ENCODE assay signal across 23 cellular contexts in genomic region chr22:42249831-42250230, GRCh38. TPM values are rescaled to one million over a fixed set of nuclear protein-coding genes. Genes with fewer than 3 reads are reported as not detected.
DNase-seq lines count a peak whose midpoint lies in the region; ATAC-seq, FAIRE-seq and TF ChIP-seq lines count a peak whose summit lies in the region.
"Had no signal": no experiment of that assay in that cellular context is flagged by ENCODE, and none has a peak within 500 bp of the region (broad histone marks: within the 10 kb centered on the region; RNA-seq: fewer than 3 reads in every experiment).

No MANE protein-coding gene starts in this region.

- dilution Hi-C loops in mammary epithelial cell (cut with HindIII; ENCODE audit: low sequenced_read_pairs), result no loop called here

- no peak overlapping the region for H3K4me2 ChIP-seq in HepG2 (ENCODE audit: low read depth, low read length)
- no peak overlapping the region for H3K4me2 ChIP-seq in mammary epithelial cell (ENCODE audit: insufficient read depth, low read depth, low read length)
- H3K4me2 ChIP-seq: BLaER1 had no signal

- H3K4me1 ChIP-seq in HepG2 (ENCODE audit: insufficient read depth, low read length) (peaks cover 33% of the 10 kb centered on the region), right lobe of liver (no peaks in the 10 kb centered on the region), mammary epithelial cell (ENCODE audit: insufficient read depth, low read length) (peaks cover 3% of the 10 kb centered on the region)
- H3K4me1 ChIP-seq: BLaER1, HAP-1 had no signal

- H4K20me1 ChIP-seq in HepG2 (ENCODE audit: insufficient read depth, low read length) (peaks cover 34% of the 10 kb centered on the region), mammary epithelial cell (ENCODE audit: insufficient read depth, low read length) (peaks cover 2% of the 10 kb centered on the region)

- no peak for TF ChIP-seq EP300 in HepG2 (IDR thresholded peaks at IDR 0.05; ENCODE audit: low read depth in 2 of 2, low read length in 2 of 2)
- TF ChIP-seq EP300 in HepG2 (CRISPR knock-in tag; IDR thresholded peaks at IDR 0.05; ENCODE audit: borderline replicate concordance), result no peak

- H3K4me3 ChIP-seq in HepG2 (replicated peaks in 1 of 3; ENCODE audit: insufficient read depth in 1 of 3, low read depth in 2 of 3, low read length in 3 of 3) (no peak overlapping the region), right lobe of liver (no peak overlapping the region), mammary epithelial cell (replicated peaks in 1 of 3; ENCODE audit: insufficient read depth in 1 of 3, low read depth in 2 of 3, low read length in 3 of 3) (no peak overlapping the region)
- H3K4me3 ChIP-seq: BLaER1, GM12878, HAP-1 had no signal

- no peaks in the 10 kb centered on the region for H3K27me3 Mint-ChIP-seq in central memory CD8-positive, alpha-beta T cell
- no peaks in the 10 kb centered on the region for H3K27me3 Mint-ChIP-seq in stimulated activated memory B cell treated with anti-CD40 and anti-IgM and Interleukin-4, amounts not matched to agents 10 μg/mL and 1 μg/mL and 100 μg/mL, for 72 hours
- H3K27me3 Mint-ChIP-seq: B cell; CD4-positive, CD25-positive, alpha-beta regulatory T cell; CD8-positive, alpha-beta memory T cell had no signal

- WGBS in HepG2 (ENCODE audit: low lambda C conversion rate), result 80% methylated on average over 4 of the region's 4 CpGs
- WGBS in right lobe of liver (ENCODE audit: insufficient coverage, low coverage, low lambda C conversion rate, missing lambda C conversion rate), result 100% methylated on average over 2 of the region's 4 CpGs
- WGBS in mammary epithelial cell (ENCODE audit: low coverage, missing lambda C conversion rate), result 86% methylated on average over 4 of the region's 4 CpGs

- FAIRE-seq in HepG2 (lab: Jason Lieb, UNC), result no peak
- FAIRE-seq: A204.1, D721Med, H54 had no signal

- DNase-seq in HepG2 (ENCODE audit: low spot score) (no peak), right lobe of liver (no peak), mammary epithelial cell (no peak), hippocampal formation (lab: John Stamatoyannopoulos, UW) (no peak)
- DNase-seq in central memory CD8-positive, alpha-beta T cell (ENCODE audit: low spot score in 2 of 2), result no peak
- DNase-seq: CD4-positive, CD25-positive, alpha-beta regulatory T cell; CD8-positive, alpha-beta memory T cell; DMS 273 treated with DMSO at 0.1 percent for 48 hours; DMS79; EL; GDM1; GOT3; HFFc6 had no signal

- H3K79me2 ChIP-seq in HepG2 (ENCODE audit: insufficient read depth, low read length) (peaks cover 77% of the 10 kb centered on the region), mammary epithelial cell (ENCODE audit: insufficient read depth, low read length) (peaks cover 92% of the 10 kb centered on the region)

- peaks cover 54% of the 10 kb centered on the region for H3K4me1 Mint-ChIP-seq in central memory CD8-positive, alpha-beta T cell
- peaks cover 46% of the 10 kb centered on the region for H3K4me1 Mint-ChIP-seq in stimulated activated memory B cell treated with anti-CD40 and anti-IgM and Interleukin-4, amounts not matched to agents 10 μg/mL and 1 μg/mL and 100 μg/mL, for 72 hours

- H3K27me3 ChIP-seq in HepG2 (ENCODE audit: control insufficient read depth in 1 of 2, insufficient read depth in 2 of 2, low read length in 2 of 2), result no peaks in the 10 kb centered on the region
- no peaks in the 10 kb centered on the region for H3K27me3 ChIP-seq in right lobe of liver
- no peaks in the 10 kb centered on the region for H3K27me3 ChIP-seq in mammary epithelial cell (ENCODE audit: insufficient read depth, low read length)
- H3K27me3 ChIP-seq: BLaER1 had no signal

- no peak for TF ChIP-seq RAD21 in HepG2 (CRISPR knock-in tag; IDR thresholded peaks at IDR 0.05)

- BruUV-seq in HepG2 (replicated peaks; lab: Mats Ljungman, UMichigan) (no TSS peak), mammary epithelial cell (replicated peaks; lab: Mats Ljungman, UMichigan) (no TSS peak)

- no peak overlapping the region for H3K4me3 Mint-ChIP-seq in central memory CD8-positive, alpha-beta T cell
- H3K4me3 Mint-ChIP-seq in stimulated activated memory B cell treated with anti-CD40 and anti-IgM and Interleukin-4, amounts not matched to agents 10 μg/mL and 1 μg/mL and 100 μg/mL, for 72 hours, result no peak overlapping the region
- H3K4me3 Mint-ChIP-seq: B cell; CD4-positive, CD25-positive, alpha-beta regulatory T cell; CD8-positive, alpha-beta memory T cell; HFFc6 had no signal

- intact Hi-C loops in HepG2 (cut with micrococcal nuclease; ENCODE audit: unreplicated experiment) (no loop called here), right lobe of liver (cut with DNase I) (no loop called here), mammary epithelial cell (cut with micrococcal nuclease) (no loop called here)

- peak overlapping the region; percentile 61 for H3K27ac Mint-ChIP-seq in central memory CD8-positive, alpha-beta T cell (ENCODE audit: low read depth)
- peak overlapping the region; percentile 27 for H3K27ac Mint-ChIP-seq in stimulated activated memory B cell treated with anti-CD40 and anti-IgM and Interleukin-4, amounts not matched to agents 10 μg/mL and 1 μg/mL and 100 μg/mL, for 72 hours
- H3K27ac Mint-ChIP-seq: B cell, HFFc6 had no signal

- in situ Hi-C loops in HepG2 (cut with HindIII; ENCODE audit: extremely low pct_ligation_motif_present, low pct_unique_long_range_greater_than_20kb) (no loop called here), mammary epithelial cell (cut with MboI; ENCODE audit: low sequenced_read_pairs in 2 of 2) (no loop called here)

- TF ChIP-seq CTCF in HepG2 (CRISPR knock-in tag; IDR thresholded peaks at IDR 0.05) (no peak), right lobe of liver (IDR thresholded peaks at IDR 0.05) (no peak), mammary epithelial cell (conservative IDR thresholded peaks at IDR 0.05 in 1 of 2, IDR thresholded peaks at IDR 0.05 in 1 of 2; ENCODE audit: extremely low read depth in 1 of 2, insufficient read depth in 1 of 2, low read depth in 1 of 2, low read length in 2 of 2) (no peak)

- POLR2A ChIA-PET in HepG2 (lab: Yijun Ruan, JAX), result no interaction called here

- no peak for ATAC-seq in HepG2
- ATAC-seq in right lobe of liver, result no peak
- ATAC-seq in central memory CD8-positive, alpha-beta T cell (replicated peaks; ENCODE audit: extremely low read depth, poor library complexity, severe bottlenecking), result no peak
- ATAC-seq in stimulated activated memory B cell treated with anti-CD40 and anti-IgM and Interleukin-4, amounts not matched to agents 10 μg/mL and 1 μg/mL and 100 μg/mL, for 72 hours, result no peak
- ATAC-seq: GM12878 had no signal

- no peak for TF ChIP-seq POLR2A in HepG2 (IDR thresholded peaks at IDR 0.05; ENCODE audit: insufficient read depth in 1 of 2, low read depth in 2 of 2, low read length in 2 of 2)
- TF ChIP-seq POLR2A in right lobe of liver (IDR thresholded peaks at IDR 0.05), result no peak

- no peak overlapping the region for H3K9ac ChIP-seq in HepG2 (ENCODE audit: insufficient read depth, low read depth, low read length)
- no peak overlapping the region for H3K9ac ChIP-seq in mammary epithelial cell (ENCODE audit: insufficient read depth, low read length)
- H3K9ac ChIP-seq: BLaER1 had no signal

- CTCF ChIA-PET in HepG2 (lab: Yijun Ruan, JAX; ENCODE audit: low intra/inter-chr PET ratio, low total read pairs) (no interaction called here), mammary epithelial cell (lab: Charles Lee; ENCODE audit: low non-redundant PET) (no interaction called here)

- H2AFZ ChIP-seq in HepG2 (ENCODE audit: low read length) (no peak overlapping the region), mammary epithelial cell (ENCODE audit: low read depth, low read length) (no peak overlapping the region)

- H3K36me3 Mint-ChIP-seq in central memory CD8-positive, alpha-beta T cell (ENCODE audit: insufficient read depth), result peaks cover 12% of the 10 kb centered on the region
- H3K36me3 Mint-ChIP-seq in stimulated activated memory B cell treated with anti-CD40 and anti-IgM and Interleukin-4, amounts not matched to agents 10 μg/mL and 1 μg/mL and 100 μg/mL, for 72 hours, result peaks cover 7% of the 10 kb centered on the region

- H3K27ac ChIP-seq in HepG2 (ENCODE audit: extremely low read length, insufficient read depth, low read length) (no peak overlapping the region), right lobe of liver (no peak overlapping the region), mammary epithelial cell (ENCODE audit: insufficient read depth, low read depth, low read length) (no peak overlapping the region)
- H3K27ac ChIP-seq: 22Rv1, BLaER1, C4-2B had no signal

- H3K9me3 ChIP-seq in HepG2 (ENCODE audit: low read length), result no peaks in the 10 kb centered on the region
- H3K9me3 ChIP-seq in right lobe of liver, result no peaks in the 10 kb centered on the region
- H3K9me3 ChIP-seq in mammary epithelial cell (replicated peaks; ENCODE audit: insufficient read depth, low read length), result no peaks in the 10 kb centered on the region
- H3K9me3 ChIP-seq: HAP-1 had no signal

- peaks cover 0 to 3% of the 10 kb centered on the region in 2 experiments; a peak in 1 of 5 replicates for H3K36me3 ChIP-seq in HepG2 (replicated peaks in 1 of 2; ENCODE audit: control insufficient read depth in 1 of 2, insufficient read depth in 2 of 2, low read length in 2 of 2)
- no peaks in the 10 kb centered on the region for H3K36me3 ChIP-seq in right lobe of liver
- no peaks in the 10 kb centered on the region for H3K36me3 ChIP-seq in mammary epithelial cell (ENCODE audit: insufficient read depth, low read length)
- H3K36me3 ChIP-seq: HAP-1 had no signal

- no peaks in the 10 kb centered on the region for H3K9me3 Mint-ChIP-seq in central memory CD8-positive, alpha-beta T cell
- no peaks in the 10 kb centered on the region for H3K9me3 Mint-ChIP-seq in stimulated activated memory B cell treated with anti-CD40 and anti-IgM and Interleukin-4, amounts not matched to agents 10 μg/mL and 1 μg/mL and 100 μg/mL, for 72 hours
- H3K9me3 Mint-ChIP-seq: CD4-positive, CD25-positive, alpha-beta regulatory T cell; CD8-positive, alpha-beta memory T cell; HFFc6 had no signal

RNA-seq across cellular contexts. Expression of gene TCF20, which starts 20.6 kb away (rescaled TPM):
- total RNA-seq in HepG2 (2016; rRNA removed; fragmentation: Illumina TruSeq; extraction: Trizol) (23.7 and 25.7 TPM in 2 replicates), right lobe of liver (10 to 100 TPM; 15.4 to 20.5 (median 18.5) TPM), mammary epithelial cell (10 to 100 TPM; 49.2 to 62.5 TPM)
- 1.5 TPM in 2 replicates for total RNA-seq in HepG2 (2016; cell fraction: cytosol; rRNA removed; fragmentation: Illumina TruSeq; extraction: Trizol; ENCODE audit: low read depth)
- 23.1 and 26.1 TPM in 2 replicates for total RNA-seq in HepG2 (2016; cell fraction: insoluble cytoplasmic fraction; rRNA removed; fragmentation: Illumina TruSeq; extraction: Trizol)
- 7.4 and 8.3 TPM in 2 replicates for total RNA-seq in HepG2 (2016; cell fraction: membrane; rRNA removed; fragmentation: Illumina TruSeq; extraction: Trizol)
- total RNA-seq in HepG2 (2016; cell fraction: nucleus; rRNA removed; fragmentation: Illumina TruSeq; extraction: Trizol), result 19.0 and 20.9 TPM in 2 replicates
- polyA plus RNA-seq in HepG2 (2011; rRNA removed) (12.8 and 15.8 TPM in 2 replicates), mammary epithelial cell (26.0 TPM)
- polyA plus RNA-seq in HepG2 (2011; cell fraction: cytosol; rRNA removed), result 12.1 and 14.1 TPM in 2 replicates
- polyA plus RNA-seq in HepG2 (2011; cell fraction: nucleus; rRNA removed), result 14.6 and 15.9 TPM in 2 replicates
- polyA plus RNA-seq in HepG2 (2012), result 13.0 and 16.5 TPM in 2 replicates
- 0.41 and 0.70 TPM in 2 replicates for polyA plus RNA-seq in HepG2 (2016; cell fraction: cytosol; fragmentation: Illumina TruSeq; extraction: Trizol; ENCODE audit: low read depth)
- 16.1 and 17.1 TPM in 2 replicates for polyA plus RNA-seq in HepG2 (2016; cell fraction: insoluble cytoplasmic fraction; fragmentation: Illumina TruSeq; extraction: Trizol; ENCODE audit: low read depth)
- 2.3 and 2.6 TPM in 2 replicates for polyA plus RNA-seq in HepG2 (2016; cell fraction: membrane; fragmentation: Illumina TruSeq; extraction: Trizol; ENCODE audit: low read depth)
- polyA plus RNA-seq in HepG2 (2016; cell fraction: nucleus; fragmentation: Illumina TruSeq; extraction: Trizol; ENCODE audit: insufficient read depth, low read depth), result 16.7 and 20.2 TPM in 2 replicates
- polyA minus RNA-seq in HepG2 (2011; rRNA and poly(A)+ RNA removed; ENCODE audit: low replicate concordance), result 35.6 and 52.5 TPM in 2 replicates
- 20.2 and 25.1 TPM in 2 replicates for polyA minus RNA-seq in HepG2 (2011; cell fraction: cytosol; rRNA and poly(A)+ RNA removed)
- 24.6 and 30.6 TPM in 2 replicates for polyA minus RNA-seq in HepG2 (2011; cell fraction: nucleus; rRNA and poly(A)+ RNA removed)
- 64.9 TPM for polyA minus RNA-seq in mammary epithelial cell
